19 cellular contexts compared by ENCODE assay signal in the genomic region with DNA sequence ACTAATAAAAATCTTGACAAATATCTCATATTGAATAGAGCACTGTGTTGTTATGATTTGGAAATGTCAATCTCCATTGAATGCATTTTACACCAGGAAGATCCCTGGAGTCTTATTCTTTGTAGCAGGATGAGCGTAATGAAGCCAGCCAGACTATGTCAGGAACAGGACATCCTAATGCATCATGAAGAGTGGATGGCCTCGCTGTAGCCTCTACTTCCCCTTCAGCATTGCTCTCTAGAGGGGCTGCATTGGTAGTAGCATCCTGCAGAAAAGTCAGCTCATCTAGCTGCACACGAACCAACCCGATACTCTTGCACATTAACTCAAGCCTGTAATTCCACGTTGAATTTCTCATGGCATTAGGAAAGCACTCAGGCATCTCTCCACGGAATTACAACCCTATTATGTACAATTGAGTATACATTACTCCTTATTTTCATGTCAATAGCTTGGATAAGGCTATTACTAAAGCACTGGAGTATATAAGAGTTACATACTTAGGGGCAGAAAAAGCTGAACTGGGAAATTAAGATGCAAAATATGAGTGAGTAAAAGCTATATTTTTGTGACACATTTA.
"Had no signal": no experiment of that assay in that cellular context is flagged by ENCODE, and none has a peak within 500 bp of the region (broad histone marks: within the 10 kb centered on the region; RNA-seq: fewer than 3 reads in every experiment).

No MANE protein-coding gene starts in this region.

- H3K27me3 ChIP-seq: esophagus muscularis mucosa, foreskin keratinocyte, gastroesophageal sphincter, hepatocyte, left lung had no signal

- H3K9me3 ChIP-seq: esophagus muscularis mucosa, gastroesophageal sphincter, heart left ventricle, left lung, lower lobe of right lung, mucosa of descending colon had no signal

- H3K4me1 ChIP-seq: esophagus muscularis mucosa, gastroesophageal sphincter, heart left ventricle, left lung, lower lobe of right lung had no signal

- DNase-seq: dermis blood vessel endothelial cell; dorsolateral prefrontal cortex; effector CD4-positive, alpha-beta T cell; effector memory CD4-positive, alpha-beta T cell; foreskin keratinocyte; heart left ventricle; hypothalamus; immature natural killer cell; left cardiac atrium; left lung; left ventricle myocardium superior; lower lobe of right lung; mesenchymal stem cell; mucosa of descending colon; naive B cell had no signal

- H3K4me3 ChIP-seq: coronary artery, dorsolateral prefrontal cortex, esophagus muscularis mucosa, gastroesophageal sphincter, heart left ventricle, hepatocyte, left lung, lower lobe of right lung, mucosa of descending colon had no signal

- H3K27ac ChIP-seq: coronary artery, dorsolateral prefrontal cortex, esophagus muscularis mucosa, foreskin keratinocyte, gastroesophageal sphincter, heart left ventricle, hepatocyte, left lung, lower lobe of right lung had no signal

- H3K4me2 ChIP-seq: hepatocyte had no signal

- H3K79me2 ChIP-seq: hepatocyte had no signal

- H2AFZ ChIP-seq: hepatocyte had no signal

- H3K36me3 ChIP-seq: esophagus muscularis mucosa, gastroesophageal sphincter, heart left ventricle, left lung, lower lobe of right lung had no signal
